ENCODE assay signal across 8 cellular contexts in the genomic region with DNA sequence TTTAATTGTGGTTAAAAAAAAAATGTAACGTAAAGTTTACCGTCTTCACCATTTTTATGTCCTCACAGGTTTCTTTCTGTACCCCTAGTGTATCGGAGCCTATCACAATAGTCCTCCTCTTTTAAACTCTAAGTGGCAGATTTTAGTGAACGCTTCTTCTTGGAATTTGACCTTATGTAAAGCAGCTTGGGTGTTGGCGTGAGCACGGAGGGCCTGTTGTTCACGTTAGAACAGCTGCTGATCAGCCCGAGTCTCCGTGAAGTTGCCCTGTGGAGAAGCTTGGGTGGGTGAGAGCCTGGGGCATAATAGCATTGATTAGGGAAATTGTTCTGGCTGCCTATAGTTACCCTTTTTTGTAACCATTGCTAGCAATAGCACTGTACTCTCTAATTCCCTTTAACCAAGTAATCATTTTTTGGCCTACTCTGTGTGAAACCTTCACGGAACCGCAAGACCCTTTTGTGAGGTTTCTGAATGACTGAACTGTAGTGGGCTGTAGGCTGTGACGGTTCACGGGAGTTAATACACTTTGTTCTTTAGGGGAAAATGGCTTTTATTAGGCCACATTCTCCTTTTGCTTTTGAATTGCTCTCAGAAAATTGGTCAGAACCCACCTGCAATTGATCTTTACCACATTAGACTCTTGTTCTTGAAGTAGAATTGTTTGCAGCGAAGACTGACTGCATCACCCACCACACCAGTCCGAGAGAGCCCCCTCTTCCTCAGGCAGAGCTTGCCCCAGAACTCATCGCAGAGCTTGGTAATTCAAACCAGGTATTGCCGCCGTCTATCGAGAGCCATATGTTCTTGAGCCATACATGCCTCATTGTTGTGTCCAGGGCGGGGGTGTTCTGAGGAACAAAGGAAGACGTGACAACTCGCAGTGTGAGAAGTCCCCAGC.
A peak's percentile ranks its signal among the peaks of the same experiment; 100 is the strongest.
DNase-seq lines count a peak whose midpoint lies in the region; ATAC-seq and TF ChIP-seq lines count a peak whose summit lies in the region.
"Had no signal": no experiment of that assay in that cellular context is flagged by ENCODE, and none has a peak within 500 bp of the region (broad histone marks: within the 10 kb centered on the region; RNA-seq: fewer than 3 reads in every experiment).

No MANE protein-coding gene starts in this region.

- no peak for TF ChIP-seq CTCF in progenitor cell of endocrine pancreas (IDR thresholded peaks at IDR 0.05; ENCODE audit: unreplicated experiment)

- H3K27me3 Mint-ChIP-seq in activated T-cell treated with anti-CD3 and anti-CD28 coated beads, Interleukin-2, amount 50 U/mL, for 24 hours = peaks cover 4% of the 10 kb centered on the region
- H3K27me3 Mint-ChIP-seq in progenitor cell of endocrine pancreas = no peaks in the 10 kb centered on the region

- peak; percentile 54 for DNase-seq in activated T-cell treated with anti-CD3 and anti-CD28 coated beads, Interleukin-2, amount 50 U/mL, for 24 hours
- no peak for DNase-seq in progenitor cell of endocrine pancreas (ENCODE audit: low spot score, unreplicated experiment)
- no peak for DNase-seq in pons (ENCODE audit: low spot score)
- DNase-seq in hippocampal formation (lab: John Stamatoyannopoulos, UW) = no peak
- no peak for DNase-seq in DMS 273 treated with DMSO at 0.1 percent for 48 hours (lab: John Stamatoyannopoulos, UW)
- DNase-seq: GOT3 had no signal

- H3K9me3 Mint-ChIP-seq in activated T-cell treated with anti-CD3 and anti-CD28 coated beads, Interleukin-2, amount 50 U/mL, for 24 hours = no peaks in the 10 kb centered on the region
- no peaks in the 10 kb centered on the region for H3K9me3 Mint-ChIP-seq in progenitor cell of endocrine pancreas (ENCODE audit: low read depth)

- ATAC-seq in GM18909 (IDR thresholded peaks at IDR 0.05; ENCODE audit: poor library complexity, unreplicated experiment) = peak; percentile 89
- peak; percentile 56 for ATAC-seq in HG02763 (IDR thresholded peaks at IDR 0.05; ENCODE audit: unreplicated experiment)

- peak overlapping the region; percentile 62 for H3K4me3 Mint-ChIP-seq in activated T-cell treated with anti-CD3 and anti-CD28 coated beads, Interleukin-2, amount 50 U/mL, for 24 hours
- H3K4me3 Mint-ChIP-seq in progenitor cell of endocrine pancreas (ENCODE audit: low read depth) = no peak overlapping the region

- peaks cover 63% of the 10 kb centered on the region for H3K4me1 Mint-ChIP-seq in activated T-cell treated with anti-CD3 and anti-CD28 coated beads, Interleukin-2, amount 50 U/mL, for 24 hours (ENCODE audit: low read depth)
- H3K4me1 Mint-ChIP-seq in progenitor cell of endocrine pancreas (ENCODE audit: low read depth) = no peaks in the 10 kb centered on the region

- no peaks in the 10 kb centered on the region for H3K36me3 Mint-ChIP-seq in activated T-cell treated with anti-CD3 and anti-CD28 coated beads, Interleukin-2, amount 50 U/mL, for 24 hours (ENCODE audit: low read depth)
- peaks cover 18% of the 10 kb centered on the region for H3K36me3 Mint-ChIP-seq in progenitor cell of endocrine pancreas (ENCODE audit: insufficient read depth)

- peak overlapping the region; percentile 93 for H3K27ac Mint-ChIP-seq in activated T-cell treated with anti-CD3 and anti-CD28 coated beads, Interleukin-2, amount 50 U/mL, for 24 hours
- peak overlapping the region; percentile 65 for H3K27ac Mint-ChIP-seq in progenitor cell of endocrine pancreas
